In the genomic region with DNA sequence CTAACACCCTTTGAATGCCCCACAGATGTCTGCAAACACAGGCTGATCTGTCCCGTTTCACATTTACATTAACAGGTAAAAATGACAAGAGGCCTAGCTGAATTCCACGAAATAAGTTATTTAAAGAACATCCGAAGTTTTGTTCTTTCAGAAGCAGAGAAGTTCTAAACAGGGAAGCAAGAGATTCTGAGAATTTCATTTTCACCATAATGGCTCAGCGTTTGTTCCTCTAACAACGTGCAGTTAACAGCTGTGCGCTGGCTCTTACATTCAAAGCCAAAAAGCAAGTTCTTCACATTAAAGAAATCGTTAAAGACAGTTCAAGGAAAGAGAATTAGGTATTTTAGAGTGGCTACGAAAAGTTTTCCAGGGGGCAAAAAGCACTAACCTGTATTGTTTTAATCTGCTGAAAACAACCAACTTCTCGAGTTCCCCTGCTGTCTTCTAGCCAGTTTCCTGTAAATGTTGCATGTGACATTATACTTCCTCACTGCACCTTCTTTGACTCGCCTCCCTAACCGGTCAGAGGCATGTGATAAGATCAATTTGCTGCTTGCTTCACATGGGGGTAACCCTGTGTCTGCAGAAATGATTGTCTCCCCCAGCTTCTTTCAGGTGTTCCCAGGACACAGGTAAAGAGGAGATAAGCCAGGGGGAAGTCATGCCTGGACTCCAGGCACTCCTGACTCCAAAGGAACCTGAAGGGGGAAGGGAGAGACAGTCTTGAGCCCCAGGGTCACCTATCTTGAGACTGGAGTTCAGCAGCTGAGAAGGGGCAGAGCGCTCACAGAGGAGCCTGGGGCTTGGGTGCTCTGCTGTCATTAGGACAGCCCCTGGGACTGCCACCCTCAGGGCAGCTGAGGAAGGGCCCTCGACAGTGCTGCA, we compare ENCODE assay signal across 9 cellular contexts. TPM values are rescaled to one million over a fixed set of nuclear protein-coding genes. Genes with fewer than 3 reads are reported as not detected.
DNase-seq lines count a peak whose midpoint lies in the region; ATAC-seq and TF ChIP-seq lines count a peak whose summit lies in the region.
"Had no signal": no experiment of that assay in that cellular context is flagged by ENCODE, and none has a peak within 500 bp of the region (broad histone marks: within the 10 kb centered on the region; RNA-seq: fewer than 3 reads in every experiment).

No MANE protein-coding gene starts in this region.

- peaks cover 2 to 4% of the 10 kb centered on the region in 2 donors for H3K9me3 Mint-ChIP-seq in stimulated activated naive B cell treated with anti-CD40 and anti-IgM and Interleukin-4, amounts not matched to agents 10 μg/mL and 1 μg/mL and 100 μg/mL, for 72 hours
- no peaks in the 10 kb centered on the region for H3K9me3 Mint-ChIP-seq in Calu3 (ENCODE audit: low read depth, unreplicated experiment)

- H3K27ac Mint-ChIP-seq in stimulated activated naive B cell treated with anti-CD40 and anti-IgM and Interleukin-4, amounts not matched to agents 10 μg/mL and 1 μg/mL and 100 μg/mL, for 72 hours: peak overlapping the region; percentile 97
- H3K27ac Mint-ChIP-seq in Calu3 (ENCODE audit: unreplicated experiment): no peak overlapping the region

- peaks cover 33 to 39% of the 10 kb centered on the region in 2 donors for H3K36me3 Mint-ChIP-seq in stimulated activated naive B cell treated with anti-CD40 and anti-IgM and Interleukin-4, amounts not matched to agents 10 μg/mL and 1 μg/mL and 100 μg/mL, for 72 hours
- H3K36me3 Mint-ChIP-seq in Calu3 (ENCODE audit: insufficient read depth, unreplicated experiment): no peaks in the 10 kb centered on the region

- ATAC-seq in stimulated activated naive B cell treated with anti-CD40 and anti-IgM and Interleukin-4, amounts not matched to agents 10 μg/mL and 1 μg/mL and 100 μg/mL, for 72 hours (replicated peaks): peak; percentile 86 to 87

- H3K4me1 Mint-ChIP-seq in stimulated activated naive B cell treated with anti-CD40 and anti-IgM and Interleukin-4, amounts not matched to agents 10 μg/mL and 1 μg/mL and 100 μg/mL, for 72 hours: peaks cover 43 to 71% of the 10 kb centered on the region in 2 donors
- no peaks in the 10 kb centered on the region for H3K4me1 Mint-ChIP-seq in Calu3 (ENCODE audit: low read depth, unreplicated experiment)

- intact Hi-C loops in Calu3 (cut with micrococcal nuclease; ENCODE audit: unreplicated experiment): no loop called here

- H3K9me3 ChIP-seq in GM23248 (ENCODE audit: low read depth): no peaks in the 10 kb centered on the region

- H3K9me2 ChIP-seq in GM23248 (ENCODE audit: insufficient read depth): no peaks in the 10 kb centered on the region

- BruUV-seq in Calu3 (replicated peaks; lab: Mats Ljungman, UMichigan): no TSS peak

- H3K27ac ChIP-seq in GM23248: peak overlapping the region; percentile 93

- no peaks in the 10 kb centered on the region for H3K36me3 ChIP-seq in GM23248 (ENCODE audit: low read depth)

- no peaks in the 10 kb centered on the region for H3K27me3 ChIP-seq in GM23248 (replicated peaks; ENCODE audit: insufficient read depth)

- H3K79me2 ChIP-seq in GM23248 (ENCODE audit: insufficient read depth): peaks cover 73% of the 10 kb centered on the region

- H3K4me1 ChIP-seq in GM23248 (ENCODE audit: insufficient read depth): peaks cover 69% of the 10 kb centered on the region

- WGBS in GM23248 (ENCODE audit: low coverage in 1 of 2, low lambda C conversion rate in 2 of 2, missing lambda C conversion rate in 2 of 2), 2 experiments: 27 to 28% methylated on average over 12 to 13 of the region's 13 CpGs

- H3F3A ChIP-seq in GM23248 (ENCODE audit: insufficient read depth): peaks cover 59% of the 10 kb centered on the region

- H4K20me1 ChIP-seq in GM23248 (ENCODE audit: insufficient read depth): no peaks in the 10 kb centered on the region

- DNase-seq in GM23248: peak; percentile 58
- DNase-seq in MV-4-11 (lab: John Stamatoyannopoulos, UW): peak; percentile 78
- peak; percentile 16 for DNase-seq in activated T-helper 1 cell treated with Interleukin-2 at 50 U/mL for 16 hours (ENCODE audit: low read depth)
- DNase-seq in kidney tubule cell (ENCODE audit: low spot score): peak; percentile 30
- DNase-seq in stimulated activated naive B cell treated with anti-CD40 and anti-IgM and Interleukin-4, amounts not matched to agents 10 μg/mL and 1 μg/mL and 100 μg/mL, for 72 hours: peak; percentile 50
- no peak for DNase-seq in LoVo (ENCODE audit: low spot score)
- no peak for DNase-seq in Calu3

- peak overlapping the region; percentile 51 for H3K4me3 ChIP-seq in GM23248

- no peaks in the 10 kb centered on the region for H3K27me3 Mint-ChIP-seq in stimulated activated naive B cell treated with anti-CD40 and anti-IgM and Interleukin-4, amounts not matched to agents 10 μg/mL and 1 μg/mL and 100 μg/mL, for 72 hours
- peaks cover 6% of the 10 kb centered on the region for H3K27me3 Mint-ChIP-seq in Calu3 (ENCODE audit: unreplicated experiment)

- in situ Hi-C loops in GM23248 (cut with MboI): no loop called here

- H3K4me2 ChIP-seq in GM23248 (ENCODE audit: unreplicated experiment): peak overlapping the region; percentile 59

- CTCF ChIA-PET in Calu3 (lab: Charles Lee): interaction anchor here (0.6 to 0.7 kb wide), 2 partner anchors 82 to 87 kb away, joined by 4 to 5 read pairs; no protein-coding TSS in a partner anchor

- H3K9ac ChIP-seq in GM23248: peak overlapping the region; percentile 72

- TF ChIP-seq CTCF in GM12874 (IDR thresholded peaks at IDR 0.05; ENCODE audit: insufficient read depth, low read depth, low read length): peak; percentile 51
- TF ChIP-seq CTCF in Calu3 (IDR thresholded peaks at IDR 0.05; ENCODE audit: unreplicated experiment): no peak

- H2AFZ ChIP-seq in GM23248: peak overlapping the region; percentile 82

- H3K4me3 Mint-ChIP-seq in stimulated activated naive B cell treated with anti-CD40 and anti-IgM and Interleukin-4, amounts not matched to agents 10 μg/mL and 1 μg/mL and 100 μg/mL, for 72 hours: peak overlapping the region; percentile 89 to 91
- no peak overlapping the region for H3K4me3 Mint-ChIP-seq in Calu3 (ENCODE audit: low read depth, unreplicated experiment)
- H3K4me3 Mint-ChIP-seq: neural crest cell had no signal

RNA-seq across cellular contexts. Expression of a gene that starts 36.8 kb away (rescaled TPM):
- total RNA-seq in GM23248 (2014; rRNA removed; shearing (Covaris generic)): 20.1 and 21.4 TPM in 2 replicates
- 47.8 and 50.3 TPM in 2 replicates for polyA plus RNA-seq in GM23248 (2016; fragmentation: Nextera tagmentation; extraction: Ambion mirVana)
- 0.73 and 0.87 TPM in 2 replicates for total RNA-seq in Calu3 (2022)

Comparison
In these comparisons a context has a peak if more than half of its experiments do, and no peak if none do; other contexts are left out.
1. DNase-seq: peak in GM23248 (single experiment), MV-4-11 (single experiment), activated T-helper 1 cell treated with Interleukin-2 at 50 U/mL for 16 hours (single experiment), kidney tubule cell (single experiment) and stimulated activated naive B cell treated with anti-CD40 and anti-IgM and Interleukin-4, amounts not matched to agents 10 μg/mL and 1 μg/mL and 100 μg/mL, for 72 hours (single experiment); none in LoVo (single experiment) and Calu3 (single experiment).
2. RNA of a gene that starts 36.8 kb away (total RNA-seq): 20.1 to 21.4 TPM in GM23248; 0.73 to 0.87 TPM in Calu3; every median in the first group is over 10 times any median in the second.